Comparison of ENCODE assay signal across 14 cellular contexts in genomic region chr9:93120846-93121315, GRCh38. TPM values are rescaled to one million over a fixed set of nuclear protein-coding genes. Genes with fewer than 3 reads are reported as not detected.
A peak's percentile ranks its signal among the peaks of the same experiment; 100 is the strongest.
DNase-seq lines count a peak whose midpoint lies in the region; ATAC-seq and TF ChIP-seq lines count a peak whose summit lies in the region.
"Had no signal": no experiment of that assay in that cellular context is flagged by ENCODE, and none has a peak within 500 bp of the region (broad histone marks: within the 10 kb centered on the region; RNA-seq: fewer than 3 reads in every experiment).

No MANE protein-coding gene starts in this region.

- H3K4me2 ChIP-seq in neuronal stem cell (ENCODE audit: insufficient read depth, low read length, poor library complexity, severe bottlenecking), result no peak overlapping the region

- H3K36me3 Mint-ChIP-seq in activated naive CD4-positive, alpha-beta T cell treated with anti-CD3 and anti-CD28 coated beads for 36 hours (ENCODE audit: low read depth), result peaks cover 29% of the 10 kb centered on the region
- peaks cover 35% of the 10 kb centered on the region for H3K36me3 Mint-ChIP-seq in activated T-helper 1 cell treated with anti-CD3 and anti-CD28 coated beads, Interleukin-12 subunit alpha, Interleukin-12 subunit beta, Interleukin-2, Interleukin-4 antibody, amounts not matched to agents 30 ng/mL and 10 ng/mL and 1 ng/mL, durations not matched to agents 14 hours and 24 hours and 36 hours (ENCODE audit: low read depth)

- no peak for ATAC-seq in HG02798 (IDR thresholded peaks at IDR 0.05; ENCODE audit: poor library complexity, unreplicated experiment)

- H4K8ac ChIP-seq in neuronal stem cell (ENCODE audit: low read depth, low read length), result peak overlapping the region; percentile 23

- no peak overlapping the region for H4K91ac ChIP-seq in neuronal stem cell (ENCODE audit: low read depth, low read length, poor library complexity)

- no peak overlapping the region for H2BK15ac ChIP-seq in neuronal stem cell (ENCODE audit: low read length)

- no peak for TF ChIP-seq CTCF in esophagus muscularis mucosa (IDR thresholded peaks at IDR 0.05)
- TF ChIP-seq CTCF in uterus (IDR thresholded peaks at IDR 0.05), result no peak

- H3K9me3 Mint-ChIP-seq in activated naive CD4-positive, alpha-beta T cell treated with anti-CD3 and anti-CD28 coated beads for 36 hours, result no peaks in the 10 kb centered on the region
- no peaks in the 10 kb centered on the region for H3K9me3 Mint-ChIP-seq in activated T-helper 1 cell treated with anti-CD3 and anti-CD28 coated beads, Interleukin-12 subunit alpha, Interleukin-12 subunit beta, Interleukin-2, Interleukin-4 antibody, amounts not matched to agents 30 ng/mL and 10 ng/mL and 1 ng/mL, durations not matched to agents 14 hours and 24 hours and 36 hours
- H3K9me3 Mint-ChIP-seq: HFFc6, type B pancreatic cell had no signal

- no peaks in the 10 kb centered on the region for H3K79me1 ChIP-seq in neuronal stem cell (ENCODE audit: low read depth, low read length)

- no peak overlapping the region for H2BK5ac ChIP-seq in neuronal stem cell (ENCODE audit: low read length)

- WGBS in esophagus muscularis mucosa, result 89% methylated on average over 11 of the region's 11 CpGs
- no CpG with 5 or more reads among the region's 11 CpGs for WGBS in neuronal stem cell (ENCODE audit: extremely low coverage in 2 of 2, insufficient read length in 2 of 2, insufficient replicate concordance in 1 of 2), 2 donors

- H3K18ac ChIP-seq in neuronal stem cell (ENCODE audit: low read length), result peak overlapping the region; percentile 57

- H3K4me1 ChIP-seq in esophagus muscularis mucosa (peaks cover 20 to 49% (median 39%) of the 10 kb centered on the region in 4 donors), neuronal stem cell (ENCODE audit: control insufficient read depth in 2 of 2, insufficient read depth in 1 of 2, low read depth in 1 of 2, low read length in 2 of 2) (peaks cover 0 to 5% of the 10 kb centered on the region in 2 donors), uterus (peaks cover 0 to 10% of the 10 kb centered on the region in 2 donors)

- no peak overlapping the region for H2BK12ac ChIP-seq in neuronal stem cell (ENCODE audit: low read length)

- H2AK5ac ChIP-seq in neuronal stem cell (ENCODE audit: low read depth, low read length), result no peak overlapping the region

- peak overlapping the region; percentile 41 for H3K27ac Mint-ChIP-seq in activated naive CD4-positive, alpha-beta T cell treated with anti-CD3 and anti-CD28 coated beads for 36 hours
- H3K27ac Mint-ChIP-seq in activated T-helper 1 cell treated with anti-CD3 and anti-CD28 coated beads, Interleukin-12 subunit alpha, Interleukin-12 subunit beta, Interleukin-2, Interleukin-4 antibody, amounts not matched to agents 30 ng/mL and 10 ng/mL and 1 ng/mL, durations not matched to agents 14 hours and 24 hours and 36 hours, result no peak overlapping the region
- H3K27ac Mint-ChIP-seq: type B pancreatic cell had no signal

- H3K36me3 ChIP-seq in esophagus muscularis mucosa (peaks cover 13 to 55% (median 48%) of the 10 kb centered on the region in 4 donors), neuronal stem cell (replicated peaks in 1 of 2; ENCODE audit: control insufficient read depth in 2 of 2, insufficient read depth in 2 of 2, low read length in 2 of 2) (peaks cover 10 to 12% of the 10 kb centered on the region in 2 donors), uterus (no peaks in the 10 kb centered on the region)

- H3K27me3 ChIP-seq in esophagus muscularis mucosa, result no peaks in the 10 kb centered on the region
- no peaks in the 10 kb centered on the region for H3K27me3 ChIP-seq in neuronal stem cell (ENCODE audit: control insufficient read depth in 3 of 3, insufficient read depth in 3 of 3, low read depth in 1 of 3, low read length in 3 of 3)
- H3K27me3 ChIP-seq in uterus, result no peaks in the 10 kb centered on the region

- H3K27ac ChIP-seq in esophagus muscularis mucosa (replicated peaks in 1 of 4), result peak overlapping the region; percentile 77 to 84 (median 82)
- no peak overlapping the region for H3K27ac ChIP-seq in neuronal stem cell (replicated peaks; ENCODE audit: low read length)
- peak overlapping the region in 1 of 2 donors; percentile 79 for H3K27ac ChIP-seq in uterus

- CTCF ChIA-PET in activated naive CD4-positive, alpha-beta T cell treated with anti-CD3 and anti-CD28 coated beads for 36 hours (lab: Charles Lee), result interaction anchor here (0.9 to 1.7 kb wide), 3 partner anchors 10 to 13 kb away, joined by 4 to 13 read pairs (median 10); no protein-coding TSS in a partner anchor

- H2BK120ac ChIP-seq in neuronal stem cell (ENCODE audit: low read depth, low read length), result no peak overlapping the region

- no peak overlapping the region for H3K23ac ChIP-seq in neuronal stem cell (ENCODE audit: low read depth, low read length, poor library complexity)

- peak overlapping the region; percentile 12 for H3K4ac ChIP-seq in neuronal stem cell (ENCODE audit: low read length)

- no peak overlapping the region for H3K4me3 Mint-ChIP-seq in activated naive CD4-positive, alpha-beta T cell treated with anti-CD3 and anti-CD28 coated beads for 36 hours
- H3K4me3 Mint-ChIP-seq in activated T-helper 1 cell treated with anti-CD3 and anti-CD28 coated beads, Interleukin-12 subunit alpha, Interleukin-12 subunit beta, Interleukin-2, Interleukin-4 antibody, amounts not matched to agents 30 ng/mL and 10 ng/mL and 1 ng/mL, durations not matched to agents 14 hours and 24 hours and 36 hours, result no peak overlapping the region
- H3K4me3 Mint-ChIP-seq: type B pancreatic cell had no signal

- H3K4me3 ChIP-seq in esophagus muscularis mucosa (no peak overlapping the region), neuronal stem cell (ENCODE audit: low read length in 2 of 2) (no peak overlapping the region), uterus (no peak overlapping the region)

- H3K9me3 ChIP-seq in esophagus muscularis mucosa (no peaks in the 10 kb centered on the region), neuronal stem cell (replicated peaks in 1 of 2; ENCODE audit: control insufficient read depth in 2 of 2, insufficient read depth in 1 of 2, low read depth in 1 of 2, low read length in 2 of 2) (no peaks in the 10 kb centered on the region), uterus (no peaks in the 10 kb centered on the region)

- TF ChIP-seq EP300 in esophagus muscularis mucosa (IDR thresholded peaks at IDR 0.05), result no peak

- no peak overlapping the region for H3K9ac ChIP-seq in neuronal stem cell (ENCODE audit: low read depth, low read length, poor library complexity)

- H3K14ac ChIP-seq in neuronal stem cell (ENCODE audit: low read length), result no peak overlapping the region

- DNase-seq in activated naive CD4-positive, alpha-beta T cell treated with anti-CD3 and anti-CD28 coated beads for 36 hours, result no peak
- no peak for DNase-seq in activated naive CD4-positive, alpha-beta T cell (lab: John Stamatoyannopoulos, UW)
- no peak for DNase-seq in esophagus muscularis mucosa (ENCODE audit: extremely low spot score)
- DNase-seq in neuronal stem cell (ENCODE audit: low spot score), result no peak
- DNase-seq in uterus, result peak; percentile 17 to 21
- no peak for DNase-seq in activated T-helper 1 cell treated with anti-CD3 and anti-CD28 coated beads, Interleukin-12 subunit alpha, Interleukin-12 subunit beta, Interleukin-2, Interleukin-4 antibody, amounts not matched to agents 30 ng/mL and 10 ng/mL and 1 ng/mL, durations not matched to agents 14 hours and 24 hours and 36 hours (ENCODE audit: low spot score)
- DNase-seq in hepatic stellate cell (ENCODE audit: low spot score), result no peak
- DNase-seq: activated CD4-positive, alpha-beta T cell treated with anti-CD3 and anti-CD28 coated beads for 48 hours; effector memory CD4-positive, alpha-beta T cell; EL; HFFc6; mesenchymal stem cell had no signal

- H2AFZ ChIP-seq in neuronal stem cell (ENCODE audit: low read length), result no peak overlapping the region

- H3K27me3 Mint-ChIP-seq in activated naive CD4-positive, alpha-beta T cell treated with anti-CD3 and anti-CD28 coated beads for 36 hours (ENCODE audit: low read depth), result no peaks in the 10 kb centered on the region
- H3K27me3 Mint-ChIP-seq in activated T-helper 1 cell treated with anti-CD3 and anti-CD28 coated beads, Interleukin-12 subunit alpha, Interleukin-12 subunit beta, Interleukin-2, Interleukin-4 antibody, amounts not matched to agents 30 ng/mL and 10 ng/mL and 1 ng/mL, durations not matched to agents 14 hours and 24 hours and 36 hours (ENCODE audit: insufficient read depth), result no peaks in the 10 kb centered on the region

- TF ChIP-seq POLR2A in esophagus muscularis mucosa (IDR thresholded peaks at IDR 0.05; ENCODE audit: low read depth) (no peak), uterus (IDR thresholded peaks at IDR 0.05) (no peak)

- intact Hi-C loops in activated naive CD4-positive, alpha-beta T cell treated with anti-CD3 and anti-CD28 coated beads for 36 hours (cut with micrococcal nuclease), result no loop called here
- intact Hi-C loops in esophagus muscularis mucosa (cut with DNase I) (no loop called here), uterus (cut with DNase I; ENCODE audit: low total_unique reads) (no loop called here)
- intact Hi-C loops in activated T-helper 1 cell treated with anti-CD3 and anti-CD28 coated beads, Interleukin-12 subunit alpha, Interleukin-12 subunit beta, Interleukin-2, Interleukin-4 antibody, amounts not matched to agents 30 ng/mL and 10 ng/mL and 1 ng/mL, durations not matched to agents 14 hours and 24 hours and 36 hours (cut with micrococcal nuclease), result no loop called here

- peaks cover 20% of the 10 kb centered on the region for H3K4me1 Mint-ChIP-seq in activated naive CD4-positive, alpha-beta T cell treated with anti-CD3 and anti-CD28 coated beads for 36 hours (ENCODE audit: low read depth)
- H3K4me1 Mint-ChIP-seq in activated T-helper 1 cell treated with anti-CD3 and anti-CD28 coated beads, Interleukin-12 subunit alpha, Interleukin-12 subunit beta, Interleukin-2, Interleukin-4 antibody, amounts not matched to agents 30 ng/mL and 10 ng/mL and 1 ng/mL, durations not matched to agents 14 hours and 24 hours and 36 hours (ENCODE audit: low read depth), result peaks cover 19% of the 10 kb centered on the region

RNA-seq across cellular contexts. Expression of gene NINJ1, which starts 13.2 kb away (rescaled TPM):
- total RNA-seq in activated naive CD4-positive, alpha-beta T cell treated with anti-CD3 and anti-CD28 coated beads for 36 hours, result 10 to 100 TPM; 93.9 to 96.9 TPM
- total RNA-seq in esophagus muscularis mucosa (10 to 100 TPM; 69.3 to 90.6 (median 72.7) TPM), uterus (10 to 100 TPM; 20.6 to 87.4 (median 44.2) TPM)
- 36.0 TPM for polyA plus RNA-seq in neuronal stem cell (2013, experiment 1 of 2)
- 35.7 TPM for polyA plus RNA-seq in neuronal stem cell (2013, experiment 2 of 2)
- 94.2 and 95.3 TPM in 2 replicates for total RNA-seq in activated T-helper 1 cell treated with anti-CD3 and anti-CD28 coated beads, Interleukin-12 subunit alpha, Interleukin-12 subunit beta, Interleukin-2, Interleukin-4 antibody, amounts not matched to agents 30 ng/mL and 10 ng/mL and 1 ng/mL, durations not matched to agents 14 hours and 24 hours and 36 hours

RNA-seq across cellular contexts. Expression of gene CARD19, which starts 24.9 kb away (rescaled TPM):
- total RNA-seq in activated naive CD4-positive, alpha-beta T cell treated with anti-CD3 and anti-CD28 coated beads for 36 hours, result 10 to 100 TPM; 51.4 to 52.0 TPM
- total RNA-seq in esophagus muscularis mucosa (10 to 100 TPM; 54.0 to 83.6 (median 78.1) TPM), uterus (10 to 100 TPM; 23.7 to 71.4 (median 40.9) TPM)
- polyA plus RNA-seq in neuronal stem cell (2013, experiment 1 of 2), result 23.2 TPM
- polyA plus RNA-seq in neuronal stem cell (2013, experiment 2 of 2), result 20.4 TPM
- total RNA-seq in activated T-helper 1 cell treated with anti-CD3 and anti-CD28 coated beads, Interleukin-12 subunit alpha, Interleukin-12 subunit beta, Interleukin-2, Interleukin-4 antibody, amounts not matched to agents 30 ng/mL and 10 ng/mL and 1 ng/mL, durations not matched to agents 14 hours and 24 hours and 36 hours, result 40.5 and 41.7 TPM in 2 replicates

Comparison
In these comparisons a context has a peak if more than half of its experiments do, and no peak if none do; other contexts are left out.
1. DNase-seq: peak in uterus (2 of 2); none in activated naive CD4-positive, alpha-beta T cell treated with anti-CD3 and anti-CD28 coated beads for 36 hours (single experiment), activated naive CD4-positive, alpha-beta T cell (0 of 4), esophagus muscularis mucosa (single experiment), neuronal stem cell (single experiment), activated T-helper 1 cell treated with anti-CD3 and anti-CD28 coated beads, Interleukin-12 subunit alpha, Interleukin-12 subunit beta, Interleukin-2, Interleukin-4 antibody, amounts not matched to agents 30 ng/mL and 10 ng/mL and 1 ng/mL, durations not matched to agents 14 hours and 24 hours and 36 hours (single experiment) and hepatic stellate cell (single experiment).